ENCODE assay signal across 12 cellular contexts in genomic region chr2:105604938-105605337, GRCh38.
DNase-seq lines count a peak whose midpoint lies in the region; ATAC-seq and TF ChIP-seq lines count a peak whose summit lies in the region.
"Had no signal": no experiment of that assay in that cellular context is flagged by ENCODE, and none has a peak within 500 bp of the region (broad histone marks: within the 10 kb centered on the region; RNA-seq: fewer than 3 reads in every experiment).

No MANE protein-coding gene starts in this region.

- H3K27me3 ChIP-seq in H9 (ENCODE audit: insufficient read depth, low read length), result no peaks in the 10 kb centered on the region
- H3K27me3 ChIP-seq in sigmoid colon, result no peaks in the 10 kb centered on the region
- H3K27me3 ChIP-seq: neural progenitor cell had no signal

- no peak overlapping the region for H2BK5ac ChIP-seq in H9 (ENCODE audit: insufficient read length, low read length)

- no CpG with 5 or more reads among the region's 3 CpGs for WGBS in H9 (ENCODE audit: extremely low coverage, insufficient read length, low lambda C conversion rate)
- WGBS in sigmoid colon, 2 donors, result 71 to 78% methylated on average over 3 of the region's 3 CpGs

- no peak overlapping the region for H2AK5ac ChIP-seq in H9 (ENCODE audit: insufficient read length, low read length)

- peak overlapping the region in 2 of 3 experiments; percentile 74 to 83; a peak in 5 of 7 replicates for H3K27ac Mint-ChIP-seq in H9
- no peak overlapping the region for H3K27ac Mint-ChIP-seq in activated naive CD8-positive, alpha-beta T cell treated with anti-CD3 and anti-CD28 coated beads for 36 hours
- H3K27ac Mint-ChIP-seq: neural progenitor cell had no signal

- H3K4me1 ChIP-seq in H9 (ENCODE audit: insufficient read depth, low read length), result no peaks in the 10 kb centered on the region; the same call in 1 of the 2 replicates
- peaks cover 0 to 18% (median 5%) of the 10 kb centered on the region in 4 donors for H3K4me1 ChIP-seq in sigmoid colon
- H3K4me1 ChIP-seq: neural progenitor cell had no signal

- H3K56ac ChIP-seq in H9 (ENCODE audit: insufficient read length, low read depth, low read length), result no peak overlapping the region

- no peak overlapping the region for H3K23ac ChIP-seq in H9 (ENCODE audit: insufficient read length, low read depth, low read length)

- H2BK20ac ChIP-seq in H9 (ENCODE audit: low read depth, low read length, poor library complexity, severe bottlenecking), result no peak overlapping the region

- H3K27me3 Mint-ChIP-seq in H9 (ENCODE audit: low read depth), result no peaks in the 10 kb centered on the region; the same call in 1 of the 2 replicates
- no peaks in the 10 kb centered on the region for H3K27me3 Mint-ChIP-seq in activated naive CD8-positive, alpha-beta T cell treated with anti-CD3 and anti-CD28 coated beads for 36 hours

- no peak overlapping the region for H4K91ac ChIP-seq in H9 (ENCODE audit: insufficient read length, low read depth, low read length)

- H3K4me3 Mint-ChIP-seq in H9, result no peak overlapping the region
- no peak overlapping the region for H3K4me3 Mint-ChIP-seq in activated naive CD8-positive, alpha-beta T cell treated with anti-CD3 and anti-CD28 coated beads for 36 hours
- H3K4me3 Mint-ChIP-seq: neural progenitor cell had no signal

- peaks cover 0 to 5% (median 0%) of the 10 kb centered on the region in 3 experiments; a peak in 3 of 7 replicates for H3K36me3 Mint-ChIP-seq in H9 (ENCODE audit: insufficient read depth in 1 of 3, low read depth in 3 of 3)
- H3K36me3 Mint-ChIP-seq in activated naive CD8-positive, alpha-beta T cell treated with anti-CD3 and anti-CD28 coated beads for 36 hours, result no peaks in the 10 kb centered on the region
- H3K36me3 Mint-ChIP-seq: neural progenitor cell had no signal

- H3K4me3 ChIP-seq in choroid plexus epithelial cell (ENCODE audit: low read depth, low read length), result no peak overlapping the region
- peak overlapping the region in 1 of 4 donors; percentile 8 for H3K4me3 ChIP-seq in sigmoid colon
- H3K4me3 ChIP-seq: neural progenitor cell had no signal

- no peak overlapping the region for H2BK120ac ChIP-seq in H9 (ENCODE audit: low read depth, low read length, poor library complexity, severe bottlenecking)

- H3K79me1 ChIP-seq in H9 (ENCODE audit: insufficient read depth, low read depth, low read length, poor library complexity, severe bottlenecking), result no peaks in the 10 kb centered on the region

- no peak overlapping the region for H4K5ac ChIP-seq in H9 (ENCODE audit: insufficient read length, low read depth, low read length)

- H3K9me3 ChIP-seq in H9 (ENCODE audit: control insufficient read depth, low read depth, low read length), result no peaks in the 10 kb centered on the region
- H3K9me3 ChIP-seq in sigmoid colon, result no peaks in the 10 kb centered on the region

- H2AFZ ChIP-seq in H9 (ENCODE audit: low read length), result no peak overlapping the region
- H2AFZ ChIP-seq: neural progenitor cell had no signal

- ATAC-seq in left ventricle myocardium superior (peak; percentile 86), SK-N-SH treated with all-trans-retinoic acid at 6 μM for 48 hours (no peak)
- ATAC-seq: esophagus mucosa had no signal

- no peak for TF ChIP-seq POLR2A in sigmoid colon (IDR thresholded peaks at IDR 0.05)

- H3K9me3 Mint-ChIP-seq in H9, result no peaks in the 10 kb centered on the region; a peak in 1 of 5 replicates
- H3K9me3 Mint-ChIP-seq in activated naive CD8-positive, alpha-beta T cell treated with anti-CD3 and anti-CD28 coated beads for 36 hours, result no peaks in the 10 kb centered on the region
- H3K9me3 Mint-ChIP-seq: neural progenitor cell had no signal

- H3K4me1 Mint-ChIP-seq in H9, result peaks cover 31 to 37% of the 10 kb centered on the region in 2 experiments
- H3K4me1 Mint-ChIP-seq in activated naive CD8-positive, alpha-beta T cell treated with anti-CD3 and anti-CD28 coated beads for 36 hours, result peaks cover 4% of the 10 kb centered on the region

- no peak overlapping the region for H3K14ac ChIP-seq in H9 (ENCODE audit: insufficient read depth, low read length)

- no peak overlapping the region for H3T11ph ChIP-seq in H9 (ENCODE audit: low read length)

- H4K20me1 ChIP-seq in H9 (ENCODE audit: control insufficient read depth, insufficient read depth, insufficient read length), result no peaks in the 10 kb centered on the region

- no peak for DNase-seq in H9
- peak; percentile 27 for DNase-seq in choroid plexus epithelial cell (ENCODE audit: low read depth)
- DNase-seq in left ventricle myocardium superior, result no peak
- DNase-seq in sigmoid colon, result peak; percentile 73
- no peak for DNase-seq in 8988T
- DNase-seq in activated gamma-delta T cell treated with Interleukin-2 at 50 U/mL for 16 hours, result no peak
- no peak for DNase-seq in activated naive CD8-positive, alpha-beta T cell treated with anti-CD3 and anti-CD28 coated beads for 36 hours
- DNase-seq: activated CD4-positive, alpha-beta T cell treated with anti-CD3 and anti-CD28 coated beads for 4 hours; activated T-cell treated with anti-CD3 and anti-CD28 coated beads, Interleukin-2, amount 50 U/mL, for 48 hours had no signal

- no peak overlapping the region for H3K4me2 ChIP-seq in H9 (ENCODE audit: insufficient read depth, insufficient read length, low read length)
- H3K4me2 ChIP-seq: neural progenitor cell had no signal

- no peak overlapping the region for H2BK15ac ChIP-seq in H9 (ENCODE audit: low read depth, low read length)

- H3K9ac ChIP-seq in H9 (ENCODE audit: extremely low read depth, insufficient read length, low read length), result no peak overlapping the region
- H3K9ac ChIP-seq: neural progenitor cell had no signal

- H3K18ac ChIP-seq in H9 (ENCODE audit: insufficient read length, low read depth, low read length), result no peak overlapping the region

- no peaks in the 10 kb centered on the region for H3K36me3 ChIP-seq in sigmoid colon
- H3K36me3 ChIP-seq: neural progenitor cell had no signal

- H3K27ac ChIP-seq in H9 (ENCODE audit: insufficient read length, low read depth, low read length) (no peak overlapping the region), sigmoid colon (peak overlapping the region in 3 of 4 donors; percentile 49 to 76 (median 61))
- H3K27ac ChIP-seq: neural progenitor cell had no signal

- no peaks in the 10 kb centered on the region for H3K79me2 ChIP-seq in H9 (ENCODE audit: insufficient read depth, low read length)

- no peak overlapping the region for H2BK12ac ChIP-seq in H9 (ENCODE audit: insufficient read length, low read depth, low read length)

- no peak for TF ChIP-seq CTCF in H9 (conservative IDR thresholded peaks at IDR 0.05)
- no peak for TF ChIP-seq CTCF in choroid plexus epithelial cell (conservative IDR thresholded peaks at IDR 0.05; ENCODE audit: low read depth, low read length)
- TF ChIP-seq CTCF in sigmoid colon (IDR thresholded peaks at IDR 0.05), result no peak

- no peak overlapping the region for H3K4ac ChIP-seq in H9 (ENCODE audit: low read depth, low read length)

- intact Hi-C loops in left ventricle myocardium superior (cut with micrococcal nuclease), result no loop called here
- intact Hi-C loops in sigmoid colon (cut with DNase I), result no loop called here

- peak in 1 of 4 donors; percentile 38 for TF ChIP-seq EP300 in sigmoid colon (IDR thresholded peaks at IDR 0.05)

- no peak overlapping the region for H4K8ac ChIP-seq in H9 (replicated peaks; ENCODE audit: insufficient read length, low read depth, low read length)

- no peaks in the 10 kb centered on the region for H3K23me2 ChIP-seq in H9 (ENCODE audit: insufficient read length, low read depth, low read length, poor library complexity, severe bottlenecking)

TF ChIP-seq in SK-N-SH treated with all-trans-retinoic acid at 6 μM for 48 hours, 23 proteins besides CTCF, POLR2A, EP300 and RAD21 (continues in another document):
- TF ChIP-seq ZFP30 (CRISPR knock-in tag; IDR thresholded peaks at IDR 0.05) (no peak), RARB (CRISPR knock-in tag; IDR thresholded peaks at IDR 0.05) (no peak), PPARA (CRISPR knock-in tag; IDR thresholded peaks at IDR 0.05; ENCODE audit: borderline replicate concordance) (no peak), ZNF565 (CRISPR knock-in tag; conservative IDR thresholded peaks at IDR 0.05; ENCODE audit: low read depth) (no peak), TSHZ2 (CRISPR knock-in tag; IDR thresholded peaks at IDR 0.05) (no peak), CREB5 (CRISPR knock-in tag; IDR thresholded peaks at IDR 0.05; ENCODE audit: low read depth) (no peak)

Comparison
In these comparisons a context has a peak if more than half of its experiments do, and no peak if none do; other contexts are left out.
1. DNase-seq: peak in choroid plexus epithelial cell (single experiment) and sigmoid colon (single experiment); none in H9 (single experiment), left ventricle myocardium superior (single experiment), 8988T (single experiment), activated gamma-delta T cell treated with Interleukin-2 at 50 U/mL for 16 hours (single experiment) and activated naive CD8-positive, alpha-beta T cell treated with anti-CD3 and anti-CD28 coated beads for 36 hours (single experiment).